In the genomic region with DNA sequence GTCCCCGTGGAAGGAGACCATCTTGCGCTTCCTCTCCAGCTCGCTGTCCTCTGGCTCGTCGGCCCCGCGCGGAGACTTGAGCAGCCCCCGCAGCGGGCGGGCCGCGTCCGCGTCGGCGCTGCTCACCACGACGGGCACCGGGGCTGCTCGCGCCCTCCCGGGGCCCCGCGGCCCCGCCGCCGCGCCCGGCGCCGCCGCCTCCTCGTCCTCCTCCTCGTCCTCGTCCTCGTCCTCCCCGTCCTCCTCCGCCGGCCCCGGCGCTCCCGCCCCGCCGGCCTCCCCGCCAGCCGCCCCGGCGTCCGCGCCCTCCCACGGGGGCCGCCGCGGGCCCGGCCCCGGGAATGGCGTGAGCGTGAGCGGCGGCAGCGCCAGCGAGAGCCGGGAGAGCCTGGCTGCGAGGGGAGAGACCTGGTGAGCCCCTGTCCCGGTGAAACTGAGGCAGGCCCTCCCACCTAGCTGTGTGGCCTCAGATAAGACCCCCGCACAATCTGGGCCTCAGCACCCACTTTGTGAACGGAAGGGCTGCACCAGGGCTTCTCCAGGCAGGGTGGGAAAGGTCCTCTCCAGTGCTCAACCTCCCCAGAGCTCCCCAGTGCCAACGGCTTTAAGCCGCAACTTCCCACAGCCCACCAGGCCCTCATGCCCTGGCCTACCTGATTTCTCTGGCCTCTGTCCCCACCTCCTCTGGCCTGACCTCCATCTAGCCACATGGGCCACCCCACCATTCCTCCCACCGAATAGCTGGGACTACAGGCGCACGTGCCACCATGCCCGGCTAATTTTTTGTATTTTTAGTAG, we compare ENCODE assay signal across 1 cellular context.
TF ChIP-seq lines count a peak whose summit lies in the region.

No MANE protein-coding gene starts in this region.

TF ChIP-seq in H1, 55 proteins besides CTCF, POLR2A, EP300 and RAD21:
- TF ChIP-seq PHF8 (conservative IDR thresholded peaks at IDR 0.05; ENCODE audit: low read depth, low read length) (peak; percentile 67), KDM4A (IDR thresholded peaks at IDR 0.05; ENCODE audit: low read depth, low read length, severe bottlenecking) (peak; percentile 64), POU5F1 (IDR thresholded peaks at IDR 0.05; ENCODE audit: low read depth, low read length) (no peak), ASH2L (IDR thresholded peaks at IDR 0.05; ENCODE audit: low read length) (peak; percentile 31), SAP30 (IDR thresholded peaks at IDR 0.05; ENCODE audit: insufficient read depth, insufficient replicate concordance, low read length) (no peak), SIRT6 (IDR thresholded peaks at IDR 0.05; ENCODE audit: low read length) (peak; percentile 42), EGR1 (IDR thresholded peaks at IDR 0.05; ENCODE audit: borderline replicate concordance, low read depth, low read length) (no peak)
TF ChIP-seq in H1: peak in this region for 4.
